25 cellular contexts compared by ENCODE assay signal in genomic region chr12:116739381-116739887, GRCh38. TPM values are rescaled to one million over a fixed set of nuclear protein-coding genes. Genes with fewer than 3 reads are reported as not detected.
DNase-seq lines count a peak whose midpoint lies in the region; ATAC-seq and TF ChIP-seq lines count a peak whose summit lies in the region.
"Had no signal": no experiment of that assay in that cellular context is flagged by ENCODE, and none has a peak within 500 bp of the region (broad histone marks: within the 10 kb centered on the region; RNA-seq: fewer than 3 reads in every experiment).

No MANE protein-coding gene starts in this region.

- H3K36me3 Mint-ChIP-seq in activated T-cell treated with anti-CD3 and anti-CD28 coated beads, Interleukin-2, amount 50 U/mL, for 24 hours (ENCODE audit: low read depth) = peaks cover 29% of the 10 kb centered on the region
- peaks cover 15% of the 10 kb centered on the region for H3K36me3 Mint-ChIP-seq in central memory CD8-positive, alpha-beta T cell (ENCODE audit: insufficient read depth)

- intact Hi-C loops in gastrocnemius medialis (cut with DNase I; ENCODE audit: low total_unique reads) = loop anchor here (10.0 kb wide), 1 partner anchor 1635 kb away; the partner anchor contains the start of genes SUDS3 and TAOK3

- no peak overlapping the region for H3K4me3 ChIP-seq in MM.1S (ENCODE audit: low read length)
- peak overlapping the region; percentile 99 for H3K4me3 ChIP-seq in neuron (ENCODE audit: low read length)
- no peak overlapping the region for H3K4me3 ChIP-seq in gastrocnemius medialis
- H3K4me3 ChIP-seq in suprapubic skin = no peak overlapping the region
- H3K4me3 ChIP-seq: body of pancreas, GM23248 had no signal

- peak overlapping the region; percentile 68 for H3K4me2 ChIP-seq in MM.1S (ENCODE audit: low read depth, low read length)

- no peak overlapping the region for H3K9ac ChIP-seq in MM.1S (ENCODE audit: low read length)
- H3K9ac ChIP-seq: GM23248 had no signal

- no peaks in the 10 kb centered on the region for H3K9me3 ChIP-seq in MM.1S (replicated peaks; ENCODE audit: insufficient read depth, low read length)
- H3K9me3 ChIP-seq in neuron (ENCODE audit: low read length) = no peaks in the 10 kb centered on the region
- no peaks in the 10 kb centered on the region for H3K9me3 ChIP-seq in gastrocnemius medialis
- no peaks in the 10 kb centered on the region for H3K9me3 ChIP-seq in suprapubic skin
- H3K9me3 ChIP-seq: body of pancreas, lower lobe of right lung, spleen, thyroid gland had no signal

- no peaks in the 10 kb centered on the region for H4K20me1 ChIP-seq in MM.1S (ENCODE audit: insufficient read depth, low read length)

- H3K27ac Mint-ChIP-seq in activated T-cell treated with anti-CD3 and anti-CD28 coated beads, Interleukin-2, amount 50 U/mL, for 24 hours = no peak overlapping the region
- peak overlapping the region; percentile 59 for H3K27ac Mint-ChIP-seq in central memory CD8-positive, alpha-beta T cell (ENCODE audit: low read depth)
- H3K27ac Mint-ChIP-seq: activated CD8-positive, alpha-beta memory T cell treated with anti-CD3 and anti-CD28 coated beads, Interleukin-2, amount 10 ng/mL, durations not matched to agents 7 days and 5 days had no signal

- in situ Hi-C loops in gastrocnemius medialis (cut with MboI; ENCODE audit: low sequenced_read_pairs in 4 of 4) = no loop called here

- no peaks in the 10 kb centered on the region for H3K9me3 Mint-ChIP-seq in activated T-cell treated with anti-CD3 and anti-CD28 coated beads, Interleukin-2, amount 50 U/mL, for 24 hours
- H3K9me3 Mint-ChIP-seq in central memory CD8-positive, alpha-beta T cell = no peaks in the 10 kb centered on the region
- H3K9me3 Mint-ChIP-seq: IgD-negative memory B cell had no signal

- H2AFZ ChIP-seq in MM.1S (ENCODE audit: low read length) = no peak overlapping the region
- H2AFZ ChIP-seq in neuron (ENCODE audit: low read depth, low read length) = no peak overlapping the region

- peaks cover 30% of the 10 kb centered on the region for H3K4me1 Mint-ChIP-seq in activated T-cell treated with anti-CD3 and anti-CD28 coated beads, Interleukin-2, amount 50 U/mL, for 24 hours (ENCODE audit: low read depth)
- peaks cover 33% of the 10 kb centered on the region for H3K4me1 Mint-ChIP-seq in central memory CD8-positive, alpha-beta T cell

- no peaks in the 10 kb centered on the region for H3K27me3 Mint-ChIP-seq in activated T-cell treated with anti-CD3 and anti-CD28 coated beads, Interleukin-2, amount 50 U/mL, for 24 hours
- H3K27me3 Mint-ChIP-seq in central memory CD8-positive, alpha-beta T cell = no peaks in the 10 kb centered on the region
- H3K27me3 Mint-ChIP-seq: activated CD8-positive, alpha-beta memory T cell treated with anti-CD3 and anti-CD28 coated beads, Interleukin-2, amount 10 ng/mL, durations not matched to agents 7 days and 5 days had no signal

- no peak for DNase-seq in activated T-cell treated with anti-CD3 and anti-CD28 coated beads, Interleukin-2, amount 50 U/mL, for 24 hours
- DNase-seq in activated T-cell treated with anti-CD3 and anti-CD28 coated beads, Interleukin-2, amount 50 U/mL, for 1 hour = no peak
- DNase-seq in MM.1S = no peak
- DNase-seq in central memory CD8-positive, alpha-beta T cell (ENCODE audit: low spot score in 2 of 2) = no peak
- DNase-seq in DMS 273 treated with DMSO at 0.1 percent for 48 hours (lab: John Stamatoyannopoulos, UW) = no peak
- no peak for DNase-seq in gastrocnemius medialis
- DNase-seq in suprapubic skin (ENCODE audit: low spot score in 2 of 2) = no peak
- DNase-seq: activated CD4-positive, alpha-beta T cell treated with anti-CD3 and anti-CD28 coated beads for 48 hours; activated CD8-positive, alpha-beta memory T cell treated with anti-CD3 and anti-CD28 coated beads, Interleukin-2, amount 10 ng/mL, durations not matched to agents 7 days and 5 days; body of pancreas; EL; GM23248; lower lobe of right lung; NCI-H146; NCI-H2171; NCI-H748 treated with DMSO at 0.1 percent for 48 hours; retina; SIG-M5; spleen; stimulated activated CD4-positive, alpha-beta T cell treated with anti-CD3 and anti-CD28 coated beads, Interleukin-4, amount 100 ng/mL, for 24 hours; stimulated activated naive CD8-positive, alpha-beta T cell treated with anti-CD3 and anti-CD28 coated beads, Interleukin-15, Interleukin-2, amounts not matched to agents 100 U/mL and 50 U/mL, for 24 hours; thyroid gland had no signal

- H3K4me1 ChIP-seq in MM.1S (ENCODE audit: low read length) (peaks cover 8% of the 10 kb centered on the region; the same call in 1 of the 2 replicates), neuron (ENCODE audit: insufficient read depth, low read length) (peaks cover 18% of the 10 kb centered on the region), gastrocnemius medialis (peaks cover 11 to 18% of the 10 kb centered on the region in 2 donors), suprapubic skin (peaks cover 20% of the 10 kb centered on the region)

- ATAC-seq in central memory CD8-positive, alpha-beta T cell (replicated peaks; ENCODE audit: extremely low read depth, poor library complexity, severe bottlenecking) = no peak
- ATAC-seq in gastrocnemius medialis = no peak
- ATAC-seq: activated CD8-positive, alpha-beta memory T cell treated with anti-CD3 and anti-CD28 coated beads, Interleukin-2, amount 10 ng/mL, durations not matched to agents 7 days and 5 days; body of pancreas; lower lobe of right lung; Panc1; stimulated activated naive CD8-positive, alpha-beta T cell treated with anti-CD3 and anti-CD28 coated beads, Interleukin-15, Interleukin-2, amounts not matched to agents 100 U/mL and 50 U/mL, for 24 hours had no signal

- peak overlapping the region; percentile 90 for H3K4me3 Mint-ChIP-seq in activated T-cell treated with anti-CD3 and anti-CD28 coated beads, Interleukin-2, amount 50 U/mL, for 24 hours
- no peak overlapping the region for H3K4me3 Mint-ChIP-seq in central memory CD8-positive, alpha-beta T cell

- TF ChIP-seq EP300 in suprapubic skin (IDR thresholded peaks at IDR 0.05) = no peak

- no peak overlapping the region for H3K27ac ChIP-seq in MM.1S (ENCODE audit: low read length)
- H3K27ac ChIP-seq in gastrocnemius medialis = no peak overlapping the region
- H3K27ac ChIP-seq in suprapubic skin = no peak overlapping the region
- H3K27ac ChIP-seq: body of pancreas, GM23248, lower lobe of right lung, spleen, thyroid gland had no signal

- no peaks in the 10 kb centered on the region for H3K9me2 ChIP-seq in MM.1S (replicated peaks; ENCODE audit: insufficient read depth, low read length)

- peaks cover 25% of the 10 kb centered on the region for H3K79me2 ChIP-seq in MM.1S (ENCODE audit: low read length)

- H3K27me3 ChIP-seq in MM.1S (replicated peaks; ENCODE audit: insufficient read depth, low read length) (no peaks in the 10 kb centered on the region), neuron (ENCODE audit: insufficient read depth, low read length) (no peaks in the 10 kb centered on the region), gastrocnemius medialis (no peaks in the 10 kb centered on the region), suprapubic skin (no peaks in the 10 kb centered on the region)
- H3K27me3 ChIP-seq: body of pancreas, spleen, thyroid gland had no signal

- TF ChIP-seq CTCF in MM.1S (IDR thresholded peaks at IDR 0.05; ENCODE audit: low read length) (no peak), gastrocnemius medialis (IDR thresholded peaks at IDR 0.05 in 4 of 5, conservative IDR thresholded peaks at IDR 0.05 in 1 of 5) (no peak), suprapubic skin (IDR thresholded peaks at IDR 0.05) (no peak)

- H3K36me3 ChIP-seq in MM.1S (replicated peaks; ENCODE audit: insufficient read depth, low read length) (no peaks in the 10 kb centered on the region), neuron (ENCODE audit: insufficient read depth, low read length) (peaks cover 30% of the 10 kb centered on the region), gastrocnemius medialis (peaks cover 0 to 7% of the 10 kb centered on the region in 2 donors), suprapubic skin (peaks cover 6% of the 10 kb centered on the region)

- 82% methylated on average over 7 of the region's 7 CpGs for whole genome bisulfite sequencing in suprapubic skin

- H3F3A ChIP-seq in MM.1S (ENCODE audit: insufficient read depth, low read length) = no peaks in the 10 kb centered on the region

- TF ChIP-seq POLR2A in gastrocnemius medialis (IDR thresholded peaks at IDR 0.05) (no peak), suprapubic skin (IDR thresholded peaks at IDR 0.05) (no peak)

RNA-seq across cellular contexts. Expression of gene RNFT2, which starts 1.3 kb away (rescaled TPM):
- total RNA-seq in gastrocnemius medialis (under 1 TPM in 1 of 4 donors, not detected in 3; 0.55 TPM), suprapubic skin (1 to 10 TPM in 1 of 4 donors, under 1 TPM in 3; 0.40 to 1.4 (median 0.69) TPM)

RNA-seq across cellular contexts. Expression of gene SPRING1, which starts 1.6 kb away (rescaled TPM):
- 10 to 100 TPM in 1 of 4 donors, 1 to 10 TPM in 3; 3.5 to 11.0 (median 8.2) TPM for total RNA-seq in gastrocnemius medialis
- total RNA-seq in suprapubic skin = 10 to 100 TPM; 19.9 to 31.4 (median 27.5) TPM
